In genomic region chr2:71637736-71638135, GRCh38 we compare ENCODE assay signal across 14 cellular contexts.
DNase-seq lines count a peak whose midpoint lies in the region; ATAC-seq and TF ChIP-seq lines count a peak whose summit lies in the region.
"Had no signal": no experiment of that assay in that cellular context is flagged by ENCODE, and none has a peak within 500 bp of the region (broad histone marks: within the 10 kb centered on the region; RNA-seq: fewer than 3 reads in every experiment).

No MANE protein-coding gene starts in this region.

- H2AK5ac ChIP-seq in neuronal stem cell (ENCODE audit: low read depth, low read length) = no peak overlapping the region

- no peak overlapping the region for H3K27ac Mint-ChIP-seq in osteocyte (ENCODE audit: unreplicated experiment)
- H3K27ac Mint-ChIP-seq: B cell; CD4-positive, alpha-beta T cell had no signal

- no CpG with 5 or more reads among the region's 4 CpGs for WGBS in neuronal stem cell (ENCODE audit: extremely low coverage in 2 of 2, insufficient read length in 2 of 2, insufficient replicate concordance in 1 of 2), 2 donors

- H2BK12ac ChIP-seq in neuronal stem cell (ENCODE audit: low read length) = no peak overlapping the region

- no peaks in the 10 kb centered on the region for H3K4me1 ChIP-seq in MM.1S (ENCODE audit: low read length)
- H3K4me1 ChIP-seq in neuronal stem cell (ENCODE audit: control insufficient read depth in 2 of 2, insufficient read depth in 1 of 2, low read depth in 1 of 2, low read length in 2 of 2) = peaks cover 0 to 2% of the 10 kb centered on the region in 2 donors
- H3K4me1 ChIP-seq: HAP-1 had no signal

- H2BK120ac ChIP-seq in neuronal stem cell (ENCODE audit: low read depth, low read length) = no peak overlapping the region

- H3K27me3 ChIP-seq in MM.1S (replicated peaks; ENCODE audit: insufficient read depth, low read length) (no peaks in the 10 kb centered on the region), neuronal stem cell (ENCODE audit: control insufficient read depth in 3 of 3, insufficient read depth in 3 of 3, low read depth in 1 of 3, low read length in 3 of 3) (peaks cover 0 to 4% (median 0%) of the 10 kb centered on the region in 3 experiments)

- H3K9ac ChIP-seq in MM.1S (ENCODE audit: low read length) (no peak overlapping the region), neuronal stem cell (ENCODE audit: low read depth, low read length, poor library complexity) (peak overlapping the region; percentile 9)

- no peak overlapping the region for H4K8ac ChIP-seq in neuronal stem cell (ENCODE audit: low read depth, low read length)

- H3K4me3 ChIP-seq in MM.1S (ENCODE audit: low read length) (no peak overlapping the region), neuronal stem cell (ENCODE audit: low read length in 2 of 2) (no peak overlapping the region)
- H3K4me3 ChIP-seq: GM12878, HAP-1 had no signal

- H2BK5ac ChIP-seq in neuronal stem cell (ENCODE audit: low read length) = no peak overlapping the region

- no peaks in the 10 kb centered on the region for H3K27me3 Mint-ChIP-seq in osteocyte (ENCODE audit: unreplicated experiment)

- H3K27ac ChIP-seq in MM.1S (ENCODE audit: low read length) (no peak overlapping the region), neuronal stem cell (replicated peaks; ENCODE audit: low read length) (no peak overlapping the region)

- no peak for DNase-seq in MM.1S
- peak; percentile 42 for DNase-seq in ecto neural progenitor cell (ENCODE audit: low spot score)
- DNase-seq in neuronal stem cell (ENCODE audit: low spot score) = no peak
- DNase-seq in GM19238 (ENCODE audit: insufficient read length, low spot score) = no peak
- no peak for DNase-seq in iPS-NIHi7 (ENCODE audit: extremely low spot score)
- no peak for DNase-seq in osteocyte (ENCODE audit: extremely low spot score, unreplicated experiment)
- DNase-seq: CD4-positive, alpha-beta T cell; DMS79; GOT3; IMR-90 had no signal

- no peaks in the 10 kb centered on the region for H3K9me2 ChIP-seq in MM.1S (replicated peaks; ENCODE audit: insufficient read depth, low read length)

- H3K79me1 ChIP-seq in neuronal stem cell (ENCODE audit: low read depth, low read length) = no peaks in the 10 kb centered on the region

- 0 out of 2 replicates have a peak overlapping the region, but pooled peaks have one; percentile 8 for H2AFZ ChIP-seq in MM.1S (ENCODE audit: low read length)
- H2AFZ ChIP-seq in neuronal stem cell (ENCODE audit: low read length) = no peak overlapping the region

- ATAC-seq in HG03025 (IDR thresholded peaks at IDR 0.05; ENCODE audit: low FRiP score, unreplicated experiment) = no peak
- ATAC-seq: GM12878 had no signal

- no peak overlapping the region for H3K18ac ChIP-seq in neuronal stem cell (ENCODE audit: low read length)

- H3K14ac ChIP-seq in neuronal stem cell (ENCODE audit: low read length) = no peak overlapping the region

- TF ChIP-seq CTCF in MM.1S (IDR thresholded peaks at IDR 0.05; ENCODE audit: low read length) = no peak
- no peak for TF ChIP-seq CTCF in osteocyte (IDR thresholded peaks at IDR 0.05)

- H3K9me3 Mint-ChIP-seq in osteocyte (ENCODE audit: unreplicated experiment) = no peaks in the 10 kb centered on the region
- H3K9me3 Mint-ChIP-seq: CD4-positive, alpha-beta T cell had no signal

- H3K79me2 ChIP-seq in MM.1S (ENCODE audit: low read length) = no peaks in the 10 kb centered on the region

- H3K9me3 ChIP-seq in MM.1S (replicated peaks; ENCODE audit: insufficient read depth, low read length) (no peaks in the 10 kb centered on the region), neuronal stem cell (replicated peaks in 1 of 2; ENCODE audit: control insufficient read depth in 2 of 2, insufficient read depth in 1 of 2, low read depth in 1 of 2, low read length in 2 of 2) (no peaks in the 10 kb centered on the region)
- H3K9me3 ChIP-seq: HAP-1 had no signal

- H3K23ac ChIP-seq in neuronal stem cell (ENCODE audit: low read depth, low read length, poor library complexity) = no peak overlapping the region

- no peak overlapping the region for H3K4me2 ChIP-seq in MM.1S (ENCODE audit: low read depth, low read length)
- no peak overlapping the region for H3K4me2 ChIP-seq in neuronal stem cell (ENCODE audit: insufficient read depth, low read length, poor library complexity, severe bottlenecking)

- no peaks in the 10 kb centered on the region for H4K20me1 ChIP-seq in MM.1S (ENCODE audit: insufficient read depth, low read length)

- no peaks in the 10 kb centered on the region for H3K36me3 ChIP-seq in MM.1S (replicated peaks; ENCODE audit: insufficient read depth, low read length)
- H3K36me3 ChIP-seq in neuronal stem cell (replicated peaks in 1 of 2; ENCODE audit: control insufficient read depth in 2 of 2, insufficient read depth in 2 of 2, low read length in 2 of 2) = no peaks in the 10 kb centered on the region
- H3K36me3 ChIP-seq: HAP-1 had no signal

- H3K4me3 Mint-ChIP-seq in osteocyte (ENCODE audit: unreplicated experiment) = no peak overlapping the region
- H3K4me3 Mint-ChIP-seq: B cell; CD4-positive, alpha-beta T cell had no signal

- no peak overlapping the region for H3K4ac ChIP-seq in neuronal stem cell (ENCODE audit: low read length)

- H3F3A ChIP-seq in MM.1S (ENCODE audit: insufficient read depth, low read length) = no peaks in the 10 kb centered on the region

- no peak overlapping the region for H4K91ac ChIP-seq in neuronal stem cell (ENCODE audit: low read depth, low read length, poor library complexity)

- peaks cover 6% of the 10 kb centered on the region for H3K36me3 Mint-ChIP-seq in osteocyte (ENCODE audit: unreplicated experiment)

- no peaks in the 10 kb centered on the region for H3K4me1 Mint-ChIP-seq in osteocyte (ENCODE audit: unreplicated experiment)
- H3K4me1 Mint-ChIP-seq: B cell had no signal

- no peak overlapping the region for H2BK15ac ChIP-seq in neuronal stem cell (ENCODE audit: low read length)
